ENCODE assay signal across 8 cellular contexts in genomic region chr9:97411789-97412627, GRCh38. TPM values are rescaled to one million over a fixed set of nuclear protein-coding genes. Genes with fewer than 3 reads are reported as not detected.
DNase-seq lines count a peak whose midpoint lies in the region; ATAC-seq and TF ChIP-seq lines count a peak whose summit lies in the region.

Gene TDRD7 (plus strand): TSS chr9:97412096. CDS start chr9:97428466, 16,370 bp downstream.

- TF ChIP-seq CTCF in GM12874 (IDR thresholded peaks at IDR 0.05; ENCODE audit: insufficient read depth, low read depth, low read length) (peak; percentile 100), uterus (IDR thresholded peaks at IDR 0.05) (peak; percentile 94 to 100 (median 100))

- H3K27me3 Mint-ChIP-seq in T-helper 17 cell: peaks cover 23% of the 10 kb centered on the region

- no peaks in the 10 kb centered on the region for H3K27me3 ChIP-seq in right cardiac atrium (ENCODE audit: control insufficient read depth, insufficient read depth)
- H3K27me3 ChIP-seq in rectal smooth muscle tissue (ENCODE audit: control insufficient read depth, insufficient read depth, low read length): no peaks in the 10 kb centered on the region
- no peaks in the 10 kb centered on the region for H3K27me3 ChIP-seq in uterus

- H3K4me3 Mint-ChIP-seq in T-helper 17 cell: peak within 1 kb of the TSS; percentile 84

- H3K27ac ChIP-seq in angular gyrus (ENCODE audit: low read depth, low read length) (peak within 1 kb of the TSS; percentile 49), right cardiac atrium (ENCODE audit: low read length) (peak within 1 kb of the TSS; percentile 56), rectal smooth muscle tissue (ENCODE audit: low read depth, low read length) (peak within 1 kb of the TSS; percentile 51), uterus (peak within 1 kb of the TSS; percentile 86 to 92)

- H3K36me3 Mint-ChIP-seq in T-helper 17 cell (ENCODE audit: low read depth): peaks cover 2% of the 10 kb centered on the region

- H3K9me3 ChIP-seq in T-helper 17 cell (ENCODE audit: control insufficient read depth, low read length, poor library complexity, severe bottlenecking) (no peaks in the 10 kb centered on the region), right cardiac atrium (ENCODE audit: control insufficient read depth, low read length) (no peaks in the 10 kb centered on the region), uterus (no peaks in the 10 kb centered on the region)

- peak; percentile 96 for DNase-seq in HEK293T (ENCODE audit: extremely low spot score)
- DNase-seq in NAMALWA (ENCODE audit: low spot score): peak; percentile 88
- DNase-seq in T-helper 17 cell: peak; percentile 93 to 96 (median 95)
- peak; percentile 89 to 96 (median 96) for DNase-seq in right cardiac atrium
- peak; percentile 81 to 92 for DNase-seq in uterus

- intact Hi-C loops in right cardiac atrium (cut with DNase I) (no loop called here), uterus (cut with DNase I; ENCODE audit: low total_unique reads) (no loop called here)

- H3K9ac ChIP-seq in rectal smooth muscle tissue (ENCODE audit: low read length): peak within 1 kb of the TSS; percentile 28

- peak within 1 kb of the TSS; percentile 94 for H3K4me3 ChIP-seq in right cardiac atrium (ENCODE audit: low read length)
- peak within 1 kb of the TSS; percentile 78 for H3K4me3 ChIP-seq in rectal smooth muscle tissue (ENCODE audit: low read length)
- peak within 1 kb of the TSS; percentile 47 to 96 for H3K4me3 ChIP-seq in uterus

- CTCF ChIA-PET in HEK293T (lab: Yijun Ruan, JAX): interaction anchor here (0.6 to 1.0 kb wide), 3 partner anchors 91 to 474 kb away, joined by 3 to 7 read pairs (median 4); no protein-coding TSS in a partner anchor

- peak in 1 of 2 donors; percentile 32 for TF ChIP-seq POLR2A in uterus (IDR thresholded peaks at IDR 0.05)

- under 1% methylated on average over 115 of the region's 115 CpGs for WGBS in right cardiac atrium

- POLR2A ChIA-PET in HEK293T (lab: Yijun Ruan, JAX): interaction anchor here (1.2 kb wide), 1 partner anchor 221 kb away, joined by 5 read pairs; the partner anchor contains the start of genes NCBP1 and TSTD2

- no peaks in the 10 kb centered on the region for H3K4me1 ChIP-seq in right cardiac atrium (ENCODE audit: control insufficient read depth, insufficient read depth, low read length)
- H3K4me1 ChIP-seq in rectal smooth muscle tissue (ENCODE audit: control insufficient read depth, insufficient read depth, low read length): peaks cover 6% of the 10 kb centered on the region
- no peaks in the 10 kb centered on the region for H3K4me1 ChIP-seq in uterus

- peak within 1 kb of the TSS; percentile 94 for H3K27ac Mint-ChIP-seq in T-helper 17 cell

- ATAC-seq in T-helper 17 cell (peak; percentile 91), right cardiac atrium (peak; percentile 95 to 96)

- H3K36me3 ChIP-seq in rectal smooth muscle tissue (ENCODE audit: control insufficient read depth, insufficient read depth, low read length) (no peaks in the 10 kb centered on the region), uterus (no peaks in the 10 kb centered on the region)

- peaks cover 33% of the 10 kb centered on the region for H3K4me1 Mint-ChIP-seq in T-helper 17 cell

TF ChIP-seq in HEK293T, 16 proteins besides CTCF, POLR2A, EP300 and RAD21:
- TF ChIP-seq NFRKB (IDR thresholded peaks at IDR 0.05) (no peak), ARNT (IDR thresholded peaks at IDR 0.05) (peak; percentile 65; the same call in 1 of the 2 replicates), FOXM1 (IDR thresholded peaks at IDR 0.05; ENCODE audit: borderline replicate concordance) (no peak), CTBP1 (IDR thresholded peaks at IDR 0.05; ENCODE audit: borderline replicate concordance) (no peak), LEF1 (IDR thresholded peaks at IDR 0.05; ENCODE audit: borderline replicate concordance) (peak; percentile 90), ELF4 (IDR thresholded peaks at IDR 0.05) (no peak), TARDBP (IDR thresholded peaks at IDR 0.05) (peak; percentile 99), ZNF384 (IDR thresholded peaks at IDR 0.05) (no peak), L3MBTL2 (conservative IDR thresholded peaks at IDR 0.05) (peak; percentile 38; the same call in 1 of the 2 replicates), FOXK2 (IDR thresholded peaks at IDR 0.05) (no peak), SUZ12 (IDR thresholded peaks at IDR 0.05) (no peak), SP1 (IDR thresholded peaks at IDR 0.05) (no peak), FOXA1 (IDR thresholded peaks at IDR 0.05) (no peak), BHLHE40 (IDR thresholded peaks at IDR 0.05; ENCODE audit: borderline replicate concordance) (no peak), HDGF (IDR thresholded peaks at IDR 0.05; ENCODE audit: borderline replicate concordance) (no peak)
- TF ChIP-seq, protein P1, sequence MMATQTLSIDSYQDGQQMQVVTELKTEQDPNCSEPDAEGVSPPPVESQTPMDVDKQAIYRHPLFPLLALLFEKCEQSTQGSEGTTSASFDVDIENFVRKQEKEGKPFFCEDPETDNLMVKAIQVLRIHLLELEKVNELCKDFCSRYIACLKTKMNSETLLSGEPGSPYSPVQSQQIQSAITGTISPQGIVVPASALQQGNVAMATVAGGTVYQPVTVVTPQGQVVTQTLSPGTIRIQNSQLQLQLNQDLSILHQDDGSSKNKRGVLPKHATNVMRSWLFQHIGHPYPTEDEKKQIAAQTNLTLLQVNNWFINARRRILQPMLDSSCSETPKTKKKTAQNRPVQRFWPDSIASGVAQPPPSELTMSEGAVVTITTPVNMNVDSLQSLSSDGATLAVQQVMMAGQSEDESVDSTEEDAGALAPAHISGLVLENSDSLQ (IDR thresholded peaks at IDR 0.05): no peak

RNA-seq across cellular contexts. Expression of gene TDRD7, which starts in this region (rescaled TPM):
- total RNA-seq in T-helper 17 cell (10 to 100 TPM in 1 of 2 donors, 1 to 10 TPM in 1; 8.5 to 10.4 TPM), right cardiac atrium (10 to 100 TPM in 1 of 4 donors, 1 to 10 TPM in 3; 8.5 to 10.2 (median 9.3) TPM), uterus (10 to 100 TPM in 3 of 4 donors, 1 to 10 TPM in 1; 3.6 to 19.4 (median 14.8) TPM)
- 5.1 TPM for polyA plus RNA-seq in right cardiac atrium

Comparison
In these comparisons a context has a peak if more than half of its experiments do, and no peak if none do; other contexts are left out.
1. Peak in every context shown above with its lines: DNase-seq, ATAC-seq, H3K4me3 ChIP-seq and H3K27ac ChIP-seq.